ENCODE assay signal across 8 cellular contexts in the genomic region with DNA sequence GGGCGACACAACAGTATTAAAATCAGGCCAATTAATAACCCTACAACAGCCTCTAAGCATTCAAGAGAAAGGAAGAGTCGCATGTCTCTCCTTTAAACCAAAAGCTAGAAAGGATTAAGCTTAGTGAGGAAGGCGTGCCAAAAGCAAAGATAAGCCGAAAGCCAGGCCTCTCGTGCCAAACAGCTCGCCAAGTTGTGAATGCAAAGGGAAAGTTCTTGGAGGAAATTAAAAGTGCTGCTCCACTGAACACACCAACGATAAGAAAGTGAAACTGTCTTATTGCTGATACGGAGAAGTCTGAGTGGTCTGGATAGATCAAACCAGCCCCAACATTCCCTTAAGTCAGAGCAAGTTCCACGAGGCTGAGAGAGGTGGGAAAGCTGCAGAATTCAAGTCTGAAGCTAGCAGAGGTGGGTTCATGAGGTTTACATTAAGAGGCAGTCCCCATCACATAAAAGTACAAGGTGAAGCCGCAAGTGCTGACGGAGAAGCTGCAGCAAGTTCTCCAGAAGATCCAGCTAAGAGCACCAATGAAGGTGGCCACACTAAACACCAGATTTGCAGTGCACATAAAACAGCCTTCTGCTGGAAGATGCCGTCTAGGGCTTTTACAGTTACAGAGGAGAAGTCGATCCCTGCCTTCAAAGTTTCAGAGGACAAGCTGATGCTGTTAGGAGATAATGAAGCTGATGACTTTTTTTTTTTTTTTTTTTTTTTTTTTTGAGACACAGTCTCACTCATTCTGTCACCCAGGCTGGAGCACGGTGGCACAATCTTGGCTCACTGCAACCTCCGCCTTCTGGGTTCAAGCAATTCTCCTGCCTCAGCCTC.
DNase-seq lines count a peak whose midpoint lies in the region; ATAC-seq, FAIRE-seq and TF ChIP-seq lines count a peak whose summit lies in the region.

No MANE protein-coding gene starts in this region.

- TF ChIP-seq RAD21 in GM12878 (IDR thresholded peaks at IDR 0.05; ENCODE audit: insufficient read depth, low read depth, low read length) = no peak

- H3K4me3 ChIP-seq in AG04450 (ENCODE audit: low read depth, low read length) (peak overlapping the region; percentile 49), GM12878 (no peak overlapping the region; the same call in 1 of the 2 replicates), mucosa of descending colon (no peak overlapping the region)

- TF ChIP-seq EP300 in GM12878 (IDR thresholded peaks at IDR 0.05; ENCODE audit: borderline replicate concordance in 1 of 2, control insufficient read depth in 1 of 2, low read depth in 2 of 2, low read length in 2 of 2) = no peak

- SMC1A ChIA-PET in GM12878 (lab: Charles Lee; ENCODE audit: uncharacterized antibody, unreplicated experiment) = interaction anchor here (0.6 to 1.6 kb wide), 6 partner anchors 9 to 320 kb away, joined by 3 to 5 read pairs (median 4); no protein-coding TSS in a partner anchor

- FAIRE-seq in GM12878 (lab: Jason Lieb, UNC) = peak; percentile 82

- peaks cover 3% of the 10 kb centered on the region; the same call in 1 of the 2 replicates for H4K20me1 ChIP-seq in GM12878 (ENCODE audit: control insufficient read depth, insufficient read depth)

- peaks cover 18% of the 10 kb centered on the region for H3K4me1 ChIP-seq in GM12878 (ENCODE audit: control insufficient read depth, insufficient read depth, low read length)
- no peaks in the 10 kb centered on the region for H3K4me1 ChIP-seq in mucosa of descending colon (ENCODE audit: low read depth)

- no TSS peak for BruUV-seq in GM12878 (replicated peaks; lab: Mats Ljungman, UMichigan)

- ATAC-seq in HG02981 (IDR thresholded peaks at IDR 0.05; ENCODE audit: unreplicated experiment) (peak; percentile 59), GM12878 (peak; percentile 89), mucosa of descending colon (peak; percentile 69), GM19035 (IDR thresholded peaks at IDR 0.05; ENCODE audit: unreplicated experiment) (no peak)

- H3K79me2 ChIP-seq in GM12878 (ENCODE audit: control insufficient read depth, insufficient read depth, low read length) = no peaks in the 10 kb centered on the region

- POLR2A ChIA-PET in AG04450 (lab: Yijun Ruan, JAX) = no interaction called here
- POLR2A ChIA-PET in GM12878 (lab: Charles Lee) = interaction anchor here (0.6 to 1.1 kb wide), 3 partner anchors 9 to 211 kb away, joined by 3 to 5 read pairs (median 3); no protein-coding TSS in a partner anchor

- CTCF ChIA-PET in AG04450 (lab: Charles Lee) (interaction anchor here (0.8 kb wide), 1 partner anchor 61 kb away, joined by 4 read pairs; no protein-coding TSS in a partner anchor), GM12878 (lab: Yijun Ruan, JAX) (interaction anchor here (0.6 to 1.5 kb wide), 4 partner anchors 12 to 172 kb away, joined by 3 to 4 read pairs (median 3); no protein-coding TSS in a partner anchor)

- intact Hi-C loops in GM12878 (cut with micrococcal nuclease; ENCODE audit: unreplicated experiment) = no loop called here
- intact Hi-C loops in mucosa of descending colon (cut with DNase I, micrococcal nuclease) = no loop called here

- WGBS in GM12878 (ENCODE audit: insufficient coverage, insufficient replicate concordance, low lambda C conversion rate, missing lambda C conversion rate) = 32% methylated on average over 15 of the region's 15 CpGs

- H3K36me3 ChIP-seq in GM12878 (ENCODE audit: control insufficient read depth in 2 of 2, insufficient read depth in 2 of 2, low read length in 1 of 2) (no peaks in the 10 kb centered on the region; a peak in 1 of 4 replicates), mucosa of descending colon (ENCODE audit: low read depth) (no peaks in the 10 kb centered on the region)

- no peak for TF ChIP-seq POLR2A in GM12878 (IDR thresholded peaks at IDR 0.05; ENCODE audit: low read depth, low read length)

- peak overlapping the region; percentile 80 for H3K27ac ChIP-seq in AG04450 (ENCODE audit: low read depth, low read length)
- H3K27ac ChIP-seq in GM12878 (ENCODE audit: control insufficient read depth, insufficient read depth) = no peak overlapping the region

- H3K4me2 ChIP-seq in GM12878 (ENCODE audit: control insufficient read depth, insufficient read depth) = peak overlapping the region; percentile 71

- no peak overlapping the region for H2AFZ ChIP-seq in GM12878 (ENCODE audit: control insufficient read depth, low read depth, low read length)

- no peak overlapping the region for H3K9ac ChIP-seq in GM12878 (ENCODE audit: control insufficient read depth, insufficient read depth, low read length)

- H3K27me3 ChIP-seq in AG04450 (ENCODE audit: control insufficient read depth, insufficient read depth, low read length) (no peaks in the 10 kb centered on the region), GM12878 (replicated peaks in 1 of 2; ENCODE audit: control insufficient read depth in 2 of 2, insufficient read depth in 2 of 2, low read length in 1 of 2) (no peaks in the 10 kb centered on the region)

- H3K9me3 ChIP-seq in AG04450 (ENCODE audit: control insufficient read depth, insufficient read depth, low read length) (peaks cover 7% of the 10 kb centered on the region), GM12878 (replicated peaks; ENCODE audit: control insufficient read depth, insufficient read depth, low read length) (no peaks in the 10 kb centered on the region), mucosa of descending colon (no peaks in the 10 kb centered on the region)

- in situ Hi-C loops in GM12878 (cut with MboI) = no loop called here

- DNase-seq in AG04450 (ENCODE audit: low read depth, low spot score) = no peak
- peak; percentile 43 for DNase-seq in GM12878 (ENCODE audit: low read depth, low spot score)
- DNase-seq in mucosa of descending colon = peak; percentile 29 to 38 (median 31)
- DNase-seq in kidney glomerular epithelial cell (lab: John Stamatoyannopoulos, UW) = no peak
- no peak for DNase-seq in cerebellum (ENCODE audit: low spot score)
- no peak for DNase-seq in NCI-H2029 (lab: John Stamatoyannopoulos, UW)

- RAD21 ChIA-PET in GM12878 (lab: Charles Lee; ENCODE audit: unreplicated experiment) = interaction anchor here (1.2 to 3.1 kb wide), 3 partner anchors 19 to 171 kb away, joined by 3 to 8 read pairs (median 6); no protein-coding TSS in a partner anchor

- TF ChIP-seq CTCF in AG04450 (IDR thresholded peaks at IDR 0.05; ENCODE audit: low read depth, low read length) (no peak), GM12878 (IDR thresholded peaks at IDR 0.05 in 2 of 3, conservative IDR thresholded peaks at IDR 0.05 in 1 of 3; ENCODE audit: control insufficient read depth in 2 of 3, extremely low read depth in 1 of 3, insufficient read depth in 1 of 3, low read depth in 3 of 3, low read length in 3 of 3) (no peak), mucosa of descending colon (IDR thresholded peaks at IDR 0.05) (no peak)

TF ChIP-seq in GM12878, 131 proteins besides CTCF, POLR2A, EP300 and RAD21 (continues in another document):
- no peak for TF ChIP-seq CBX3 (IDR thresholded peaks at IDR 0.05; ENCODE audit: borderline replicate concordance, low read depth)
- TF ChIP-seq NR2F1 (conservative IDR thresholded peaks at IDR 0.05) = no peak
- TF ChIP-seq SMC3 (IDR thresholded peaks at IDR 0.05; ENCODE audit: borderline replicate concordance, low read length) = no peak
- TF ChIP-seq PAX5 (IDR thresholded peaks at IDR 0.05; ENCODE audit: borderline replicate concordance, low read depth, low read length) = peak; percentile 91
- peak; percentile 73; the same call in 1 of the 2 replicates for TF ChIP-seq ZNF217 (IDR thresholded peaks at IDR 0.05)
- TF ChIP-seq, protein P1, sequence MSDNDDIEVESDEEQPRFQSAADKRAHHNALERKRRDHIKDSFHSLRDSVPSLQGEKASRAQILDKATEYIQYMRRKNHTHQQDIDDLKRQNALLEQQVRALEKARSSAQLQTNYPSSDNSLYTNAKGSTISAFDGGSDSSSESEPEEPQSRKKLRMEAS (IDR thresholded peaks at IDR 0.05; ENCODE audit: low read depth, low read length) = no peak
- TF ChIP-seq FOXM1 (IDR thresholded peaks at IDR 0.05; ENCODE audit: low read depth, low read length) = 0 out of 2 replicates have a peak, but pooled peaks have one; percentile 38
- 0 out of 2 replicates have a peak, but pooled peaks have one; percentile 4 for TF ChIP-seq TCF12 (IDR thresholded peaks at IDR 0.05; ENCODE audit: low read depth, low read length)
- no peak for TF ChIP-seq CREB1 (IDR thresholded peaks at IDR 0.05; ENCODE audit: low read depth)
- TF ChIP-seq TBL1XR1 (IDR thresholded peaks at IDR 0.05; ENCODE audit: low read depth, low read length) = 0 out of 2 replicates have a peak, but pooled peaks have one; percentile 30
- TF ChIP-seq RUNX3 (IDR thresholded peaks at IDR 0.05; ENCODE audit: low read length) = peak; percentile 59

Comparison
In these comparisons a context has a peak if more than half of its experiments do, and no peak if none do; other contexts are left out.
1. DNase-seq: peak in GM12878 (single experiment) and mucosa of descending colon (3 of 3); none in AG04450 (single experiment), kidney glomerular epithelial cell (single experiment), cerebellum (single experiment) and NCI-H2029 (single experiment).